Comparison of ENCODE assay signal across 17 cellular contexts in the genomic region with DNA sequence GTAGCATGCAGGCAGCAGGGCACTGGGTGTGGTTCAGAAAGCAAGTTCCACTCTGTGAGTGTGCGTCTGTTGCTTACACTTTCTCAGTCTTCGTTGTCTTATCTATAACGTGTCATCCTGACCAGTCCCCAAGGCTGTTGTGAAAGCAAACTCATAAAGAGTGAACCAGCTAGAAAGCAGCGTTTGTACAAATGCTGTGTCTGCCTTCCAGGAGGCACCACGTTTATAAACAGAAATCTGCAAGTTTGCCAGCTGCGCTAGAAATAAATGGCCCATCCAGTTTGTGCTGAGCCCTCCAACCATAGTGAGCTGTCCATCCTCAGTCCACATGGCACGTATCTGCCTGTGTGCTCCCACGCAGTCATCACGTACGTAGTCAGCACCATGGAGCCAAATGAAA.
DNase-seq lines count a peak whose midpoint lies in the region; TF ChIP-seq lines count a peak whose summit lies in the region.
"Had no signal": no experiment of that assay in that cellular context is flagged by ENCODE, and none has a peak within 500 bp of the region (broad histone marks: within the 10 kb centered on the region; RNA-seq: fewer than 3 reads in every experiment).

No MANE protein-coding gene starts in this region.

- H3K4me3 ChIP-seq in tibial artery: no peak overlapping the region
- no peak overlapping the region for H3K4me3 ChIP-seq in colonic mucosa
- H3K4me3 ChIP-seq: testis had no signal

- H3K36me3 ChIP-seq in tibial artery (no peaks in the 10 kb centered on the region), colonic mucosa (no peaks in the 10 kb centered on the region)

- intact Hi-C loops in tibial artery (cut with DNase I; ENCODE audit: low total_unique reads): no loop called here
- intact Hi-C loops in colonic mucosa (cut with DNase I): no loop called here

- no peak for TF ChIP-seq CTCF in tibial artery (IDR thresholded peaks at IDR 0.05)
- TF ChIP-seq CTCF in colonic mucosa (IDR thresholded peaks at IDR 0.05): no peak

- H3K27ac ChIP-seq in tibial artery (peak overlapping the region; percentile 66 to 68), colonic mucosa (no peak overlapping the region)
- H3K27ac ChIP-seq: testis had no signal

- DNase-seq in EL: peak; percentile 25
- peak; percentile 33 for DNase-seq in amniotic epithelial cell (ENCODE audit: low read depth)
- DNase-seq in medulla oblongata (ENCODE audit: extremely low spot score): peak; percentile 78
- DNase-seq in tibial artery: peak; percentile 40 to 80
- DNase-seq in colonic mucosa: no peak
- DNase-seq in SW480 (ENCODE audit: low spot score): no peak
- DNase-seq in SHP77 treated with DMSO at 0.1 percent for 48 hours (lab: John Stamatoyannopoulos, UW): no peak
- DNase-seq: activated CD4-positive, alpha-beta T cell treated with anti-CD3 and anti-CD28 coated beads for 36 hours; activated CD8-positive, alpha-beta memory T cell treated with anti-CD3 and anti-CD28 coated beads, Interleukin-2, amount 50 U/mL, for 4 hours; activated naive CD4-positive, alpha-beta T cell; CD8-positive, alpha-beta T cell; DND-41; NCI-H1694; NCI-H345; SIG-M5; stimulated activated CD4-positive, alpha-beta T cell treated with anti-CD3 and anti-CD28 coated beads, Interleukin-4, amount 100 ng/mL, for 4 hours; testis had no signal

- H3K27me3 ChIP-seq in tibial artery (no peaks in the 10 kb centered on the region), colonic mucosa (no peaks in the 10 kb centered on the region)
- H3K27me3 ChIP-seq: testis had no signal

- H3K9ac ChIP-seq in colonic mucosa (ENCODE audit: low read depth in 2 of 2, low read length in 2 of 2): no peak overlapping the region

- no peaks in the 10 kb centered on the region for H3K9me3 ChIP-seq in tibial artery
- no peaks in the 10 kb centered on the region for H3K9me3 ChIP-seq in colonic mucosa
- H3K9me3 ChIP-seq: testis had no signal

- H3K4me1 ChIP-seq in tibial artery: peaks cover 0 to 37% (median 9%) of the 10 kb centered on the region in 4 donors
- H3K4me1 ChIP-seq in colonic mucosa: no peaks in the 10 kb centered on the region
- H3K4me1 ChIP-seq: testis had no signal

Comparison
In these comparisons a context has a peak if more than half of its experiments do, and no peak if none do; other contexts are left out.
1. DNase-seq: peak in EL (single experiment), amniotic epithelial cell (single experiment), medulla oblongata (single experiment) and tibial artery (2 of 2); none in colonic mucosa (single experiment), SW480 (single experiment) and SHP77 treated with DMSO at 0.1 percent for 48 hours (single experiment).